Comparison of ENCODE assay signal across 8 cellular contexts in genomic region chrX:101409043-101409442, GRCh38. TPM values are rescaled to one million over a fixed set of nuclear protein-coding genes. Genes with fewer than 3 reads are reported as not detected.
DNase-seq lines count a peak whose midpoint lies in the region; ATAC-seq and TF ChIP-seq lines count a peak whose summit lies in the region.

No MANE protein-coding gene starts in this region.

- H3K36me3 ChIP-seq in HUES64 (ENCODE audit: insufficient read depth, low read length) (peaks cover 28% of the 10 kb centered on the region), mucosa of stomach (ENCODE audit: control insufficient read depth, insufficient read depth, low read length) (no peaks in the 10 kb centered on the region)

- 45% methylated on average over 4 of the region's 6 CpGs for WGBS in HUES64

- H3K27me3 ChIP-seq in AG04450 (ENCODE audit: control insufficient read depth, insufficient read depth, low read length) (no peaks in the 10 kb centered on the region), HUES64 (ENCODE audit: insufficient read depth, low read length) (no peaks in the 10 kb centered on the region), mucosa of stomach (ENCODE audit: control insufficient read depth, insufficient read depth, low read length) (no peaks in the 10 kb centered on the region)

- H3K4me3 ChIP-seq in AG04450 (ENCODE audit: low read depth, low read length) (peak overlapping the region; percentile 77), HUES64 (ENCODE audit: low read length) (peak overlapping the region; percentile 98), cardiac fibroblast (replicated peaks in 1 of 2; ENCODE audit: low read depth in 2 of 2, low read length in 2 of 2) (peak overlapping the region; percentile 60 to 67), mucosa of stomach (ENCODE audit: low read length) (no peak overlapping the region)

- no peak for ATAC-seq in HG02852 (IDR thresholded peaks at IDR 0.05; ENCODE audit: unreplicated experiment)

- intact Hi-C loops in head of caudate nucleus (cut with DNase I): no loop called here

- H3K9ac ChIP-seq in HUES64 (ENCODE audit: low read depth, low read length) (peak overlapping the region; percentile 97), mucosa of stomach (ENCODE audit: low read length) (peak overlapping the region; percentile 93)

- H3K9me3 ChIP-seq in AG04450 (ENCODE audit: control insufficient read depth, insufficient read depth, low read length) (no peaks in the 10 kb centered on the region), HUES64 (ENCODE audit: insufficient read depth, low read depth, low read length) (no peaks in the 10 kb centered on the region), mucosa of stomach (ENCODE audit: control insufficient read depth, low read length) (no peaks in the 10 kb centered on the region)

- H3K4me1 ChIP-seq in HUES64 (ENCODE audit: insufficient read depth, low read length): peaks cover 7% of the 10 kb centered on the region; the same call in 1 of the 2 replicates
- peaks cover 3% of the 10 kb centered on the region for H3K4me1 ChIP-seq in mucosa of stomach (ENCODE audit: control insufficient read depth, insufficient read depth, low read length)

- POLR2A ChIA-PET in AG04450 (lab: Yijun Ruan, JAX): no interaction called here

- CTCF ChIA-PET in AG04450 (lab: Charles Lee): no interaction called here

- H3K27ac ChIP-seq in AG04450 (ENCODE audit: low read depth, low read length) (no peak overlapping the region), HUES64 (ENCODE audit: low read depth, low read length) (no peak overlapping the region)

- DNase-seq in AG04450 (ENCODE audit: low read depth, low spot score): no peak
- DNase-seq in cardiac fibroblast (ENCODE audit: low read depth in 2 of 2): peak in 1 of 2 donors; percentile 27
- DNase-seq in COLO829 (ENCODE audit: low spot score): no peak
- no peak for DNase-seq in SIG-M5 (lab: John Stamatoyannopoulos, UW)
- DNase-seq in head of caudate nucleus: no peak

- TF ChIP-seq CTCF in AG04450 (IDR thresholded peaks at IDR 0.05; ENCODE audit: low read depth, low read length): no peak
- TF ChIP-seq CTCF in cardiac fibroblast (IDR thresholded peaks at IDR 0.05; ENCODE audit: low read depth, low read length): no peak

RNA-seq across cellular contexts. Expression of gene HNRNPH2, which starts 1.0 kb away (rescaled TPM):
- 58.6 and 64.8 TPM in 2 replicates for polyA plus RNA-seq in AG04450 (2011; rRNA removed)
- 26.7 and 36.0 TPM in 2 replicates for polyA minus RNA-seq in AG04450 (2011; rRNA and poly(A)+ RNA removed)
- 61.7 TPM for polyA plus RNA-seq in HUES64 (2013, experiment 1 of 2)
- polyA plus RNA-seq in HUES64 (2013, experiment 2 of 2): 68.3 TPM

RNA-seq across cellular contexts. Expression of gene GLA, which starts 1.3 kb away (rescaled TPM):
- polyA plus RNA-seq in AG04450 (2011; rRNA removed): 30.0 and 33.8 TPM in 2 replicates
- polyA minus RNA-seq in AG04450 (2011; rRNA and poly(A)+ RNA removed): 11.4 and 11.7 TPM in 2 replicates
- polyA plus RNA-seq in HUES64 (2013, experiment 1 of 2): 31.7 TPM
- 32.1 TPM for polyA plus RNA-seq in HUES64 (2013, experiment 2 of 2)

RNA-seq across cellular contexts. Expression of gene RPL36A, which starts 18.2 kb away (rescaled TPM):
- polyA plus RNA-seq in AG04450 (2011; rRNA removed): 2,019 and 2,123 TPM in 2 replicates
- polyA minus RNA-seq in AG04450 (2011; rRNA and poly(A)+ RNA removed): 67.7 and 86.6 TPM in 2 replicates
- 1,568 TPM for polyA plus RNA-seq in HUES64 (2013, experiment 1 of 2)
- polyA plus RNA-seq in HUES64 (2013, experiment 2 of 2): 1,777 TPM

RNA-seq across cellular contexts. Expression of gene BTK, which starts 23.1 kb away (rescaled TPM):
- polyA plus RNA-seq in AG04450 (2011; rRNA removed): not detected in 2 replicates
- polyA minus RNA-seq in AG04450 (2011; rRNA and poly(A)+ RNA removed): not detected in 2 replicates
- 0.25 TPM for polyA plus RNA-seq in HUES64 (2013, experiment 1 of 2)
- polyA plus RNA-seq in HUES64 (2013, experiment 2 of 2): 1.4 TPM
